1 cellular context compared by ENCODE assay signal in the genomic region with DNA sequence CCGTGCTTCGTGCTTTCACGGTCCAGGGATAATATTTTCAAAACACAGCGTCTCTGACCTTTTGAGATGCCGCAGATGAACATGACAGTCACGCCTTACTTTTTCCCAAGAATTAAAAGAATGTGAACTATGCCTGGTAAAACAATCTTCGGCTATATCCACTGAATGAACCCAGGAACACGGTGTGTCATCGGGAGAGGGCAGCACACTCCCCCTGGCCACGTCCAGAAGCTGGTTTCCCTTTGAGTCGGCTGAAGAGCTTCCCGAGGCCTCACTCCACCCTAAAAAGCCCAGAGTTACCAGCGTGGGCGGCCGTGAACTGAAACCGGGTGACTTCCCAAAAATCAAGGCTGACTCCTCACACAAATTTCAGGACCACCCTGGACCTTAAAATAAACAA.
TF ChIP-seq lines count a peak whose summit lies in the region.

No MANE protein-coding gene starts in this region.

TF ChIP-seq in IMR-90, 13 proteins besides CTCF, POLR2A, EP300 and RAD21 (continued from another document):
- TF ChIP-seq, protein P1, sequence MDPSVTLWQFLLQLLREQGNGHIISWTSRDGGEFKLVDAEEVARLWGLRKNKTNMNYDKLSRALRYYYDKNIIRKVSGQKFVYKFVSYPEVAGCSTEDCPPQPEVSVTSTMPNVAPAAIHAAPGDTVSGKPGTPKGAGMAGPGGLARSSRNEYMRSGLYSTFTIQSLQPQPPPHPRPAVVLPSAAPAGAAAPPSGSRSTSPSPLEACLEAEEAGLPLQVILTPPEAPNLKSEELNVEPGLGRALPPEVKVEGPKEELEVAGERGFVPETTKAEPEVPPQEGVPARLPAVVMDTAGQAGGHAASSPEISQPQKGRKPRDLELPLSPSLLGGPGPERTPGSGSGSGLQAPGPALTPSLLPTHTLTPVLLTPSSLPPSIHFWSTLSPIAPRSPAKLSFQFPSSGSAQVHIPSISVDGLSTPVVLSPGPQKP (IDR thresholded peaks at IDR 0.05; ENCODE audit: borderline replicate concordance, low read depth, low read length): no peak
- TF ChIP-seq MAFK (IDR thresholded peaks at IDR 0.05; ENCODE audit: low read depth, low read length) (no peak), RCOR1 (IDR thresholded peaks at IDR 0.05; ENCODE audit: insufficient replicate concordance, low read length) (no peak), SMC3 (IDR thresholded peaks at IDR 0.05; ENCODE audit: low read depth, low read length) (no peak), NFE2L2 (IDR thresholded peaks at IDR 0.05; ENCODE audit: low read depth, low read length) (no peak), MAZ (IDR thresholded peaks at IDR 0.05; ENCODE audit: borderline replicate concordance, low read depth, low read length) (no peak), CEBPB (IDR thresholded peaks at IDR 0.05; ENCODE audit: low read depth, low read length) (no peak), CHD1 (IDR thresholded peaks at IDR 0.05; ENCODE audit: low read depth, low read length) (no peak), BHLHE40 (IDR thresholded peaks at IDR 0.05; ENCODE audit: low read depth, low read length) (no peak)
